2 cellular contexts compared by ENCODE assay signal in genomic region chr16:68200120-68200783, GRCh38.
TF ChIP-seq lines count a peak whose summit lies in the region.

No MANE protein-coding gene starts in this region.

TF ChIP-seq in IMR-90, 13 proteins besides CTCF, POLR2A, EP300 and RAD21:
- no peak for TF ChIP-seq BHLHE40 (IDR thresholded peaks at IDR 0.05; ENCODE audit: low read depth, low read length)
- TF ChIP-seq CEBPB (IDR thresholded peaks at IDR 0.05; ENCODE audit: low read depth, low read length), result no peak
- peak; percentile 59; the same call in 1 of the 2 replicates for TF ChIP-seq FOS (IDR thresholded peaks at IDR 0.05; ENCODE audit: low read depth, low read length)

TF ChIP-seq in GM12878, 131 proteins besides CTCF, POLR2A, EP300 and RAD21 (continues in another document):
- TF ChIP-seq GABPA (IDR thresholded peaks at IDR 0.05; ENCODE audit: low read depth) (no peak), SRF (IDR thresholded peaks at IDR 0.05; ENCODE audit: low read depth in 2 of 2, low read length in 2 of 2) (no peak), RUNX3 (IDR thresholded peaks at IDR 0.05; ENCODE audit: low read length) (peak; percentile 73; the same call in 1 of the 2 replicates), MEF2A (IDR thresholded peaks at IDR 0.05; ENCODE audit: insufficient read depth, low read depth, low read length) (0 out of 2 replicates have a peak, but pooled peaks have one; percentile 29), ETV6 (conservative IDR thresholded peaks at IDR 0.05 in 1 of 2, IDR thresholded peaks at IDR 0.05 in 1 of 2; ENCODE audit: borderline replicate concordance in 1 of 2, low read depth in 1 of 2) (no peak), ZNF24 (IDR thresholded peaks at IDR 0.05) (no peak), MLLT1 (IDR thresholded peaks at IDR 0.05) (no peak), SIN3A (IDR thresholded peaks at IDR 0.05; ENCODE audit: low read depth, low read length) (no peak), BRCA1 (IDR thresholded peaks at IDR 0.05; ENCODE audit: low read depth, low read length) (no peak), CEBPB (IDR thresholded peaks at IDR 0.05; ENCODE audit: borderline replicate concordance in 1 of 2, low read depth in 2 of 2, low read length in 2 of 2) (no peak), BHLHE40 (IDR thresholded peaks at IDR 0.05; ENCODE audit: borderline replicate concordance in 1 of 2, low read depth in 2 of 2, low read length in 1 of 2) (no peak), LARP7 (IDR thresholded peaks at IDR 0.05) (no peak), IKZF1 (conservative IDR thresholded peaks at IDR 0.05) (peak; percentile 43), MYB (IDR thresholded peaks at IDR 0.05; ENCODE audit: borderline replicate concordance, low read depth, low read length) (no peak), PAX8 (IDR thresholded peaks at IDR 0.05) (no peak), CEBPZ (IDR thresholded peaks at IDR 0.05; ENCODE audit: low read depth, low read length) (no peak), KAT2A (conservative IDR thresholded peaks at IDR 0.05; ENCODE audit: control insufficient read depth, low read depth, low read length) (no peak), ATF7 (IDR thresholded peaks at IDR 0.05; ENCODE audit: low read depth) (peak; percentile 46; the same call in 1 of the 2 replicates), TARDBP (IDR thresholded peaks at IDR 0.05; ENCODE audit: borderline replicate concordance) (no peak), SMARCA5 (IDR thresholded peaks at IDR 0.05) (no peak), WRNIP1 (IDR thresholded peaks at IDR 0.05; ENCODE audit: borderline replicate concordance, low read depth, low read length) (no peak), RCOR1 (conservative IDR thresholded peaks at IDR 0.05; ENCODE audit: low read depth, low read length) (no peak), JUND (IDR thresholded peaks at IDR 0.05; ENCODE audit: low read depth, low read length) (no peak), PAX5 (IDR thresholded peaks at IDR 0.05; ENCODE audit: borderline replicate concordance, low read depth, low read length) (no peak), TCF7 (IDR thresholded peaks at IDR 0.05; ENCODE audit: borderline replicate concordance) (no peak), CBFB (IDR thresholded peaks at IDR 0.05; ENCODE audit: low read depth) (no peak), HDGF (IDR thresholded peaks at IDR 0.05) (no peak), MTA2 (IDR thresholded peaks at IDR 0.05; ENCODE audit: low read depth) (0 out of 2 replicates have a peak, but pooled peaks have one; percentile 20), EZH2 (IDR thresholded peaks at IDR 0.05; ENCODE audit: borderline replicate concordance, control insufficient read depth, low read depth, low read length) (no peak), JUNB (IDR thresholded peaks at IDR 0.05) (0 out of 2 replicates have a peak, but pooled peaks have one; percentile 24), SP1 (IDR thresholded peaks at IDR 0.05; ENCODE audit: low read depth, low read length) (no peak), BACH1 (IDR thresholded peaks at IDR 0.05; ENCODE audit: borderline replicate concordance) (no peak), NR2F1 (conservative IDR thresholded peaks at IDR 0.05) (no peak), ZNF207 (IDR thresholded peaks at IDR 0.05; ENCODE audit: borderline replicate concordance) (no peak), POU2F2 (IDR thresholded peaks at IDR 0.05; ENCODE audit: borderline replicate concordance, low read depth, low read length) (no peak), SUZ12 (IDR thresholded peaks at IDR 0.05; ENCODE audit: unreplicated experiment) (no peak), DPF2 (IDR thresholded peaks at IDR 0.05) (no peak), REST (IDR thresholded peaks at IDR 0.05; ENCODE audit: low read depth, low read length) (no peak), HDAC6 (IDR thresholded peaks at IDR 0.05; ENCODE audit: unreplicated experiment) (no peak), CREM (IDR thresholded peaks at IDR 0.05; ENCODE audit: low read depth) (peak; percentile 23; the same call in 1 of the 2 replicates), EGR1 (IDR thresholded peaks at IDR 0.05; ENCODE audit: borderline replicate concordance in 1 of 2, low read depth in 2 of 2, low read length in 2 of 2) (no peak)
- TF ChIP-seq, protein P1, sequence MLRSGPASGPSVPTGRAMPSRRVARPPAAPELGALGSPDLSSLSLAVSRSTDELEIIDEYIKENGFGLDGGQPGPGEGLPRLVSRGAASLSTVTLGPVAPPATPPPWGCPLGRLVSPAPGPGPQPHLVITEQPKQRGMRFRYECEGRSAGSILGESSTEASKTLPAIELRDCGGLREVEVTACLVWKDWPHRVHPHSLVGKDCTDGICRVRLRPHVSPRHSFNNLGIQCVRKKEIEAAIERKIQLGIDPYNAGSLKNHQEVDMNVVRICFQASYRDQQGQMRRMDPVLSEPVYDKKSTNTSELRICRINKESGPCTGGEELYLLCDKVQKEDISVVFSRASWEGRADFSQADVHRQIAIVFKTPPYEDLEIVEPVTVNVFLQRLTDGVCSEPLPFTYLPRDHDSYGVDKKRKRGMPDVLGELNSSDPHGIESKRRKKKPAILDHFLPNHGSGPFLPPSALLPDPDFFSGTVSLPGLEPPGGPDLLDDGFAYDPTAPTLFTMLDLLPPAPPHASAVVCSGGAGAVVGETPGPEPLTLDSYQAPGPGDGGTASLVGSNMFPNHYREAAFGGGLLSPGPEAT (IDR thresholded peaks at IDR 0.05; ENCODE audit: low read depth), result peak; percentile 44; the same call in 1 of the 2 replicates
- TF ChIP-seq, protein P2, sequence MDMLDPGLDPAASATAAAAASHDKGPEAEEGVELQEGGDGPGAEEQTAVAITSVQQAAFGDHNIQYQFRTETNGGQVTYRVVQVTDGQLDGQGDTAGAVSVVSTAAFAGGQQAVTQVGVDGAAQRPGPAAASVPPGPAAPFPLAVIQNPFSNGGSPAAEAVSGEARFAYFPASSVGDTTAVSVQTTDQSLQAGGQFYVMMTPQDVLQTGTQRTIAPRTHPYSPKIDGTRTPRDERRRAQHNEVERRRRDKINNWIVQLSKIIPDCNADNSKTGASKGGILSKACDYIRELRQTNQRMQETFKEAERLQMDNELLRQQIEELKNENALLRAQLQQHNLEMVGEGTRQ (IDR thresholded peaks at IDR 0.05; ENCODE audit: borderline replicate concordance, low read depth, low read length), result no peak
- TF ChIP-seq, protein P3, sequence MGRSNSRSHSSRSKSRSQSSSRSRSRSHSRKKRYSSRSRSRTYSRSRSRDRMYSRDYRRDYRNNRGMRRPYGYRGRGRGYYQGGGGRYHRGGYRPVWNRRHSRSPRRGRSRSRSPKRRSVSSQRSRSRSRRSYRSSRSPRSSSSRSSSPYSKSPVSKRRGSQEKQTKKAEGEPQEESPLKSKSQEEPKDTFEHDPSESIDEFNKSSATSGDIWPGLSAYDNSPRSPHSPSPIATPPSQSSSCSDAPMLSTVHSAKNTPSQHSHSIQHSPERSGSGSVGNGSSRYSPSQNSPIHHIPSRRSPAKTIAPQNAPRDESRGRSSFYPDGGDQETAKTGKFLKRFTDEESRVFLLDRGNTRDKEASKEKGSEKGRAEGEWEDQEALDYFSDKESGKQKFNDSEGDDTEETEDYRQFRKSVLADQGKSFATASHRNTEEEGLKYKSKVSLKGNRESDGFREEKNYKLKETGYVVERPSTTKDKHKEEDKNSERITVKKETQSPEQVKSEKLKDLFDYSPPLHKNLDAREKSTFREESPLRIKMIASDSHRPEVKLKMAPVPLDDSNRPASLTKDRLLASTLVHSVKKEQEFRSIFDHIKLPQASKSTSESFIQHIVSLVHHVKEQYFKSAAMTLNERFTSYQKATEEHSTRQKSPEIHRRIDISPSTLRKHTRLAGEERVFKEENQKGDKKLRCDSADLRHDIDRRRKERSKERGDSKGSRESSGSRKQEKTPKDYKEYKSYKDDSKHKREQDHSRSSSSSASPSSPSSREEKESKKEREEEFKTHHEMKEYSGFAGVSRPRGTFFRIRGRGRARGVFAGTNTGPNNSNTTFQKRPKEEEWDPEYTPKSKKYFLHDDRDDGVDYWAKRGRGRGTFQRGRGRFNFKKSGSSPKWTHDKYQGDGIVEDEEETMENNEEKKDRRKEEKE (IDR thresholded peaks at IDR 0.05), result no peak
- TF ChIP-seq, protein P4, sequence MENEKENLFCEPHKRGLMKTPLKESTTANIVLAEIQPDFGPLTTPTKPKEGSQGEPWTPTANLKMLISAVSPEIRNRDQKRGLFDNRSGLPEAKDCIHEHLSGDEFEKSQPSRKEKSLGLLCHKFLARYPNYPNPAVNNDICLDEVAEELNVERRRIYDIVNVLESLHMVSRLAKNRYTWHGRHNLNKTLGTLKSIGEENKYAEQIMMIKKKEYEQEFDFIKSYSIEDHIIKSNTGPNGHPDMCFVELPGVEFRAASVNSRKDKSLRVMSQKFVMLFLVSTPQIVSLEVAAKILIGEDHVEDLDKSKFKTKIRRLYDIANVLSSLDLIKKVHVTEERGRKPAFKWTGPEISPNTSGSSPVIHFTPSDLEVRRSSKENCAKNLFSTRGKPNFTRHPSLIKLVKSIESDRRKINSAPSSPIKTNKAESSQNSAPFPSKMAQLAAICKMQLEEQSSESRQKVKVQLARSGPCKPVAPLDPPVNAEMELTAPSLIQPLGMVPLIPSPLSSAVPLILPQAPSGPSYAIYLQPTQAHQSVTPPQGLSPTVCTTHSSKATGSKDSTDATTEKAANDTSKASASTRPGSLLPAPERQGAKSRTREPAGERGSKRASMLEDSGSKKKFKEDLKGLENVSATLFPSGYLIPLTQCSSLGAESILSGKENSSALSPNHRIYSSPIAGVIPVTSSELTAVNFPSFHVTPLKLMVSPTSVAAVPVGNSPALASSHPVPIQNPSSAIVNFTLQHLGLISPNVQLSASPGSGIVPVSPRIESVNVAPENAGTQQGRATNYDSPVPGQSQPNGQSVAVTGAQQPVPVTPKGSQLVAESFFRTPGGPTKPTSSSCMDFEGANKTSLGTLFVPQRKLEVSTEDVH (IDR thresholded peaks at IDR 0.05; ENCODE audit: low read depth, partially characterized antibody), result no peak
